ENCODE assay signal across 8 cellular contexts in the genomic region with DNA sequence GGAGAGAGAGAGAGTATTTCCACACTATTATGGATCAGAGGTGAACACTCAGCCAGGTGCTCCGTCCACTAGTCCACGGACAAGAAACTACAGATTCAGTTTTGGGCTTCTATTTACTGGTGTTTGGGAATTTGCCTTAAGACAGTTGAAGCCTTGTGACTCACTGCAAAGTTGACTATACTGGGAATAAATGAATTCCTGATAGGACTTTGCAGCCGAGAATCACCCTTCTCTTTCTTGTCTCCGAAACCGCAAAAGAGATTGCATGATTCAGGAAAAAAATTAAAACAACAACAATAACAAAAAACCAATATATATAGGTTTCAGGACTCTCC. TPM values are rescaled to one million over a fixed set of nuclear protein-coding genes. Genes with fewer than 3 reads are reported as not detected.
DNase-seq lines count a peak whose midpoint lies in the region; ATAC-seq, FAIRE-seq and TF ChIP-seq lines count a peak whose summit lies in the region.

No MANE protein-coding gene starts in this region.

- DNase-seq in EH (ENCODE audit: low read depth) (peak; percentile 49), SK-N-MC (ENCODE audit: low read depth, low spot score) (no peak), fibroblast of mammary gland (ENCODE audit: low read depth) (peak; percentile 49), ovary (no peak), HK-2 (ENCODE audit: unreplicated experiment) (no peak), erythroblast (lab: John Stamatoyannopoulos, UW) (no peak), GM12892 (ENCODE audit: insufficient read length) (no peak)

- TF ChIP-seq POLR2A in ovary (IDR thresholded peaks at IDR 0.05): no peak
- no peak for TF ChIP-seq POLR2A in erythroblast (IDR thresholded peaks at IDR 0.05; ENCODE audit: low read length)
- TF ChIP-seq POLR2A in GM12892 (IDR thresholded peaks at IDR 0.05; ENCODE audit: low read depth, low read length): no peak

- 23 to 34% (median 27%) methylated on average over 5 of the region's 5 CpGs for WGBS in ovary, 3 donors

- no peak for TF ChIP-seq CTCF in fibroblast of mammary gland (conservative IDR thresholded peaks at IDR 0.05; ENCODE audit: control insufficient read depth, insufficient read depth, low read depth, low read length)
- no peak for TF ChIP-seq CTCF in ovary (IDR thresholded peaks at IDR 0.05)

- H3K4me3 ChIP-seq in SK-N-MC: peak overlapping the region; percentile 82
- peak overlapping the region; percentile 70 for H3K4me3 ChIP-seq in fibroblast of mammary gland (ENCODE audit: control insufficient read depth, low read depth, low read length)
- peak overlapping the region; percentile 30 for H3K4me3 ChIP-seq in ovary

- H3K9me3 ChIP-seq in SK-N-MC (ENCODE audit: low read depth, low read length): no peaks in the 10 kb centered on the region
- no peaks in the 10 kb centered on the region for H3K9me3 ChIP-seq in ovary

- no peak for ATAC-seq in GM21381 (IDR thresholded peaks at IDR 0.05; ENCODE audit: unreplicated experiment)

- H3K27me3 ChIP-seq in ovary: no peaks in the 10 kb centered on the region

- no peak for TF ChIP-seq EP300 in ovary (IDR thresholded peaks at IDR 0.05)

- intact Hi-C loops in ovary (cut with DNase I): no loop called here

- no peak for FAIRE-seq in GM12892 (lab: Jason Lieb, UNC)

- no peaks in the 10 kb centered on the region for H3K4me1 ChIP-seq in ovary (ENCODE audit: insufficient read depth)

- peak overlapping the region; percentile 57 for H3K9ac ChIP-seq in SK-N-MC (ENCODE audit: insufficient read length)

- H3K36me3 ChIP-seq in SK-N-MC (ENCODE audit: insufficient read depth, low read length) (peaks cover 4% of the 10 kb centered on the region; the same call in 1 of the 2 replicates), ovary (no peaks in the 10 kb centered on the region)

- no peak overlapping the region; the same call in 1 of the 2 replicates for H3K27ac ChIP-seq in SK-N-MC
- no peak overlapping the region for H3K27ac ChIP-seq in ovary

RNA-seq across cellular contexts. Expression of gene TMEM171, which starts 0.7 kb away (rescaled TPM):
- total RNA-seq in ovary: not detected
- polyA plus RNA-seq in ovary: under 1 TPM; 0.10 to 0.42 TPM
- not detected for polyA plus RNA-seq in GM12892 (2012; ENCODE audit: missing spikeins)

RNA-seq across cellular contexts. Expression of gene TMEM174, which starts 51.9 kb away (rescaled TPM):
- not detected for total RNA-seq in ovary
- polyA plus RNA-seq in ovary: not detected
- not detected for polyA plus RNA-seq in GM12892 (2012; ENCODE audit: missing spikeins)

Comparison
In these comparisons a context has a peak if more than half of its experiments do, and no peak if none do; other contexts are left out.
1. DNase-seq: peak in EH (single experiment) and fibroblast of mammary gland (single experiment); none in SK-N-MC (single experiment), ovary (0 of 5), HK-2 (single experiment), erythroblast (0 of 2) and GM12892 (single experiment).
2. H3K4me3 ChIP-seq: peak in every context shown above with its lines; median percentile 82 in SK-N-MC; 70 in fibroblast of mammary gland; 30 in ovary.